ENCODE assay signal across 23 cellular contexts in genomic region chrX:41917517-41917916, GRCh38. TPM values are rescaled to one million over a fixed set of nuclear protein-coding genes. Genes with fewer than 3 reads are reported as not detected.
DNase-seq lines count a peak whose midpoint lies in the region; ATAC-seq, FAIRE-seq and TF ChIP-seq lines count a peak whose summit lies in the region.
"Had no signal": no experiment of that assay in that cellular context is flagged by ENCODE, and none has a peak within 500 bp of the region (broad histone marks: within the 10 kb centered on the region; RNA-seq: fewer than 3 reads in every experiment).

No MANE protein-coding gene starts in this region.

- H3K27ac ChIP-seq in KOPT-K1 (ENCODE audit: low read depth, low read length, poor library complexity, severe bottlenecking) (peak overlapping the region; percentile 36), astrocyte (ENCODE audit: low read depth, low read length) (no peak overlapping the region), uterus (no peak overlapping the region), psoas muscle (no peak overlapping the region)
- H3K27ac ChIP-seq: BLaER1, body of pancreas, prostate gland had no signal

- TF ChIP-seq CTCF in astrocyte (IDR thresholded peaks at IDR 0.05; ENCODE audit: insufficient read depth, low read depth, low read length), result no peak
- TF ChIP-seq CTCF in uterus (IDR thresholded peaks at IDR 0.05), result no peak
- no peak for TF ChIP-seq CTCF in psoas muscle (IDR thresholded peaks at IDR 0.05)

- POLR2A ChIA-PET in naive thymus-derived CD8-positive, alpha-beta T cell (lab: Charles Lee), result interaction anchor here (1.2 kb wide), 1 partner anchor 118 kb away, joined by 4 read pairs; no protein-coding TSS in a partner anchor

- ATAC-seq in activated CD8-positive, alpha-beta memory T cell treated with anti-CD3 and anti-CD28 coated beads, Interleukin-2, amount 10 ng/mL, durations not matched to agents 7 days and 5 days, result no peak
- peak; percentile 63 to 81 for ATAC-seq in naive thymus-derived CD8-positive, alpha-beta T cell
- no peak for ATAC-seq in psoas muscle
- no peak for ATAC-seq in Right ventricle myocardium superior (ENCODE audit: poor library complexity)
- ATAC-seq: body of pancreas, GM12878 had no signal

- peaks cover 87% of the 10 kb centered on the region for H3K79me2 ChIP-seq in astrocyte (ENCODE audit: insufficient read depth, low read length)

- peak overlapping the region; percentile 68 for H3K27ac Mint-ChIP-seq in activated CD8-positive, alpha-beta memory T cell treated with anti-CD3 and anti-CD28 coated beads, Interleukin-2, amount 10 ng/mL, durations not matched to agents 7 days and 5 days
- H3K27ac Mint-ChIP-seq in astrocyte (ENCODE audit: unreplicated experiment), result no peak overlapping the region
- H3K27ac Mint-ChIP-seq in naive thymus-derived CD8-positive, alpha-beta T cell, result peak overlapping the region; percentile 63 to 92 (median 89)
- H3K27ac Mint-ChIP-seq: memory B cell had no signal

- no peak for DNase-seq in activated CD8-positive, alpha-beta memory T cell treated with anti-CD3 and anti-CD28 coated beads, Interleukin-2, amount 10 ng/mL, durations not matched to agents 7 days and 5 days
- DNase-seq in activated CD8-positive, alpha-beta memory T cell treated with anti-CD3 and anti-CD28 coated beads for 24 hours, result no peak
- DNase-seq in astrocyte (ENCODE audit: low read depth) (no peak), uterus (no peak), psoas muscle (no peak), Right ventricle myocardium superior (no peak)
- DNase-seq in naive thymus-derived CD8-positive, alpha-beta T cell, result peak in 4 of 10 donors; percentile 0 to 32 (median 18)
- DNase-seq: body of pancreas; hypothalamus; MM.1S; NCI-H2171 treated with DMSO at 0.1 percent for 48 hours; NCI-H526 treated with DMSO at 0.1 percent for 48 hours; OCI-M1; SHP77; small intestine; stimulated activated CD4-positive, alpha-beta T cell treated with anti-CD3 and anti-CD28 coated beads, Interleukin-4, amount 100 ng/mL, for 1 hour had no signal

- H3K9me3 ChIP-seq in KOPT-K1 (ENCODE audit: insufficient read depth, low read length, poor library complexity, severe bottlenecking) (no peaks in the 10 kb centered on the region), astrocyte (ENCODE audit: insufficient read depth, low read depth, low read length) (no peaks in the 10 kb centered on the region), uterus (no peaks in the 10 kb centered on the region), psoas muscle (no peaks in the 10 kb centered on the region)
- H3K9me3 ChIP-seq: BLaER1, body of pancreas, prostate gland had no signal

- H4K20me1 ChIP-seq in astrocyte (ENCODE audit: insufficient read depth, low read length), result peaks cover 56% of the 10 kb centered on the region

- peaks cover 7% of the 10 kb centered on the region for H3K36me3 Mint-ChIP-seq in activated CD8-positive, alpha-beta memory T cell treated with anti-CD3 and anti-CD28 coated beads, Interleukin-2, amount 10 ng/mL, durations not matched to agents 7 days and 5 days
- H3K36me3 Mint-ChIP-seq in astrocyte (ENCODE audit: low read depth, unreplicated experiment), result no peaks in the 10 kb centered on the region
- H3K36me3 Mint-ChIP-seq in naive thymus-derived CD8-positive, alpha-beta T cell, result peaks cover 0 to 7% (median 0%) of the 10 kb centered on the region in 3 donors

- no peaks in the 10 kb centered on the region for H3K9me3 Mint-ChIP-seq in activated CD8-positive, alpha-beta memory T cell treated with anti-CD3 and anti-CD28 coated beads, Interleukin-2, amount 10 ng/mL, durations not matched to agents 7 days and 5 days (ENCODE audit: low read depth)
- no peaks in the 10 kb centered on the region for H3K9me3 Mint-ChIP-seq in astrocyte (ENCODE audit: unreplicated experiment)
- no peaks in the 10 kb centered on the region for H3K9me3 Mint-ChIP-seq in naive thymus-derived CD8-positive, alpha-beta T cell
- H3K9me3 Mint-ChIP-seq: memory B cell had no signal

- peaks cover 35% of the 10 kb centered on the region for H3K4me1 Mint-ChIP-seq in activated CD8-positive, alpha-beta memory T cell treated with anti-CD3 and anti-CD28 coated beads, Interleukin-2, amount 10 ng/mL, durations not matched to agents 7 days and 5 days
- H3K4me1 Mint-ChIP-seq in astrocyte (ENCODE audit: low read depth, unreplicated experiment), result peaks cover 28% of the 10 kb centered on the region
- H3K4me1 Mint-ChIP-seq in naive thymus-derived CD8-positive, alpha-beta T cell, result peaks cover 14 to 76% (median 60%) of the 10 kb centered on the region in 4 donors

- no peak for TF ChIP-seq POLR2A in uterus (IDR thresholded peaks at IDR 0.05)

- H3K9ac ChIP-seq in astrocyte (ENCODE audit: low read length), result no peak overlapping the region
- H3K9ac ChIP-seq: BLaER1 had no signal

- H3K4me3 ChIP-seq in astrocyte (ENCODE audit: insufficient read depth, low read depth, low read length), result no peak overlapping the region
- no peak overlapping the region for H3K4me3 ChIP-seq in uterus
- H3K4me3 ChIP-seq in psoas muscle, result no peak overlapping the region
- H3K4me3 ChIP-seq: BLaER1, body of pancreas, GM12878, prostate gland had no signal

- H3K36me3 ChIP-seq in KOPT-K1 (ENCODE audit: insufficient read depth, low read length) (no peaks in the 10 kb centered on the region), astrocyte (ENCODE audit: insufficient read depth, low read length) (no peaks in the 10 kb centered on the region), uterus (no peaks in the 10 kb centered on the region), psoas muscle (ENCODE audit: insufficient read depth in 1 of 2, low read depth in 1 of 2) (no peaks in the 10 kb centered on the region)
- H3K36me3 ChIP-seq: BLaER1, prostate gland had no signal

- H2AFZ ChIP-seq in astrocyte (ENCODE audit: low read depth, low read length), result no peak overlapping the region

- no peaks in the 10 kb centered on the region for H3K27me3 ChIP-seq in astrocyte (ENCODE audit: insufficient read depth, low read length)
- no peaks in the 10 kb centered on the region for H3K27me3 ChIP-seq in uterus
- H3K27me3 ChIP-seq in psoas muscle (ENCODE audit: insufficient read depth in 3 of 3, low read length in 2 of 3), result no peaks in the 10 kb centered on the region
- H3K27me3 ChIP-seq: body of pancreas had no signal

- 79 to 95% (median 89%) methylated on average over 5 of the region's 5 CpGs for WGBS in psoas muscle, 3 donors

- FAIRE-seq in astrocyte (lab: Jason Lieb, UNC), result peak; percentile 83
- FAIRE-seq: endothelial cell of umbilical vein, GM12878, urothelium cell line had no signal

- H3K27me3 Mint-ChIP-seq in activated CD8-positive, alpha-beta memory T cell treated with anti-CD3 and anti-CD28 coated beads, Interleukin-2, amount 10 ng/mL, durations not matched to agents 7 days and 5 days, result no peaks in the 10 kb centered on the region
- no peaks in the 10 kb centered on the region for H3K27me3 Mint-ChIP-seq in astrocyte (ENCODE audit: low read depth, unreplicated experiment)
- H3K27me3 Mint-ChIP-seq in naive thymus-derived CD8-positive, alpha-beta T cell, result no peaks in the 10 kb centered on the region
- H3K27me3 Mint-ChIP-seq: memory B cell had no signal

- intact Hi-C loops in uterus (cut with DNase I; ENCODE audit: low total_unique reads), result no loop called here
- intact Hi-C loops in psoas muscle (cut with DNase I), result no loop called here
- intact Hi-C loops in Right ventricle myocardium superior (cut with DNase I), result no loop called here

- no peaks in the 10 kb centered on the region for H3K4me1 ChIP-seq in astrocyte (ENCODE audit: insufficient read depth, low read length)
- H3K4me1 ChIP-seq in uterus, result no peaks in the 10 kb centered on the region
- peaks cover 7% of the 10 kb centered on the region for H3K4me1 ChIP-seq in psoas muscle
- H3K4me1 ChIP-seq: BLaER1, body of pancreas, prostate gland had no signal

- CTCF ChIA-PET in activated CD8-positive, alpha-beta memory T cell treated with anti-CD3 and anti-CD28 coated beads, Interleukin-2, amount 10 ng/mL, durations not matched to agents 7 days and 5 days (lab: Charles Lee), result interaction anchor here (0.7 kb wide), 1 partner anchor 821 kb away, joined by 3 read pairs; no protein-coding TSS in a partner anchor

- peak overlapping the region; percentile 43 for H3K4me3 Mint-ChIP-seq in activated CD8-positive, alpha-beta memory T cell treated with anti-CD3 and anti-CD28 coated beads, Interleukin-2, amount 10 ng/mL, durations not matched to agents 7 days and 5 days
- H3K4me3 Mint-ChIP-seq in astrocyte (ENCODE audit: unreplicated experiment), result no peak overlapping the region
- H3K4me3 Mint-ChIP-seq in naive thymus-derived CD8-positive, alpha-beta T cell, result peak overlapping the region; percentile 67 to 81 (median 76)
- H3K4me3 Mint-ChIP-seq: memory B cell had no signal

- no peak overlapping the region for H3K4me2 ChIP-seq in astrocyte (ENCODE audit: low read length)
- H3K4me2 ChIP-seq: BLaER1 had no signal

RNA-seq across cellular contexts. Expression of gene CASK, which starts 5.8 kb away (rescaled TPM):
- 10 to 100 TPM; 30.2 to 40.0 TPM for total RNA-seq in activated CD8-positive, alpha-beta memory T cell treated with anti-CD3 and anti-CD28 coated beads, Interleukin-2, amount 10 ng/mL, durations not matched to agents 7 days and 5 days
- total RNA-seq in astrocyte (91.5 and 99.3 TPM in 2 replicates), uterus (10 to 100 TPM in 3 of 4 donors, 1 to 10 TPM in 1; 7.9 to 76.0 (median 40.7) TPM), psoas muscle (10 to 100 TPM in 3 of 4 donors, 1 to 10 TPM in 1; 9.7 to 19.4 (median 12.9) TPM), Right ventricle myocardium superior (12.4 TPM)
- 10 to 100 TPM; 90.3 to 90.4 TPM for total RNA-seq in naive thymus-derived CD8-positive, alpha-beta T cell
- 10 to 100 TPM in 2 of 3 donors, 1 to 10 TPM in 1; 4.6 to 16.1 (median 11.4) TPM for polyA plus RNA-seq in naive thymus-derived CD8-positive, alpha-beta T cell
- 1 to 10 TPM; 2.8 to 9.6 (median 3.2) TPM for polyA plus RNA-seq in psoas muscle

Comparison
In these comparisons a context has a peak if more than half of its experiments do, and no peak if none do; other contexts are left out.
1. ATAC-seq: peak in naive thymus-derived CD8-positive, alpha-beta T cell (2 of 2); none in activated CD8-positive, alpha-beta memory T cell treated with anti-CD3 and anti-CD28 coated beads, Interleukin-2, amount 10 ng/mL, durations not matched to agents 7 days and 5 days (single experiment), psoas muscle (0 of 4) and Right ventricle myocardium superior (single experiment).